In genomic region chr1:165842363-165843129, GRCh38 we compare ENCODE assay signal across 8 cellular contexts. TPM values are rescaled to one million over a fixed set of nuclear protein-coding genes. Genes with fewer than 3 reads are reported as not detected.
DNase-seq lines count a peak whose midpoint lies in the region; ATAC-seq and TF ChIP-seq lines count a peak whose summit lies in the region.

No MANE protein-coding gene starts in this region.

- ATAC-seq in GM21390 (IDR thresholded peaks at IDR 0.05; ENCODE audit: unreplicated experiment) (peak; percentile 55), mucosa of descending colon (peak; percentile 88), HG03280 (IDR thresholded peaks at IDR 0.05; ENCODE audit: unreplicated experiment) (no peak)

- H3K9me3 ChIP-seq in KOPT-K1 (ENCODE audit: insufficient read depth, low read length, poor library complexity, severe bottlenecking) (no peaks in the 10 kb centered on the region), mucosa of descending colon (no peaks in the 10 kb centered on the region)

- peak overlapping the region; percentile 96 for H3K27ac ChIP-seq in KOPT-K1 (ENCODE audit: low read depth, low read length, poor library complexity, severe bottlenecking)

- no peak overlapping the region for H3K4me3 ChIP-seq in mucosa of descending colon

- in situ Hi-C loops in G401 (cut with HindIII; ENCODE audit: low sequenced_read_pairs), result no loop called here

- DNase-seq in G401 (ENCODE audit: low spot score), result peak; percentile 44
- no peak for DNase-seq in activated T-helper 1 cell treated with anti-CD3 and anti-CD28 coated beads, Interleukin-12 subunit alpha, Interleukin-12 subunit beta, Interleukin-2, Interleukin-4 antibody, amounts not matched to agents 30 ng/mL and 10 ng/mL and 1 ng/mL, durations not matched to agents 14 hours and 24 hours and 36 hours (ENCODE audit: low spot score)
- DNase-seq in mucosa of descending colon, result no peak
- DNase-seq in activated CD8-positive, alpha-beta memory T cell treated with anti-CD3 and anti-CD28 coated beads for 24 hours, result no peak
- DNase-seq in NCI-H128 (lab: John Stamatoyannopoulos, UW; ENCODE audit: unreplicated experiment), result no peak

- H3K4me3 Mint-ChIP-seq in activated T-helper 1 cell treated with anti-CD3 and anti-CD28 coated beads, Interleukin-12 subunit alpha, Interleukin-12 subunit beta, Interleukin-2, Interleukin-4 antibody, amounts not matched to agents 30 ng/mL and 10 ng/mL and 1 ng/mL, durations not matched to agents 14 hours and 24 hours and 36 hours, result peak overlapping the region; percentile 58

- peaks cover 63% of the 10 kb centered on the region for H3K4me1 Mint-ChIP-seq in activated T-helper 1 cell treated with anti-CD3 and anti-CD28 coated beads, Interleukin-12 subunit alpha, Interleukin-12 subunit beta, Interleukin-2, Interleukin-4 antibody, amounts not matched to agents 30 ng/mL and 10 ng/mL and 1 ng/mL, durations not matched to agents 14 hours and 24 hours and 36 hours (ENCODE audit: low read depth)

- no peak for TF ChIP-seq CTCF in mucosa of descending colon (IDR thresholded peaks at IDR 0.05)

- intact Hi-C loops in activated T-helper 1 cell treated with anti-CD3 and anti-CD28 coated beads, Interleukin-12 subunit alpha, Interleukin-12 subunit beta, Interleukin-2, Interleukin-4 antibody, amounts not matched to agents 30 ng/mL and 10 ng/mL and 1 ng/mL, durations not matched to agents 14 hours and 24 hours and 36 hours (cut with micrococcal nuclease), result no loop called here
- intact Hi-C loops in mucosa of descending colon (cut with DNase I, micrococcal nuclease), result no loop called here

- peaks cover 16% of the 10 kb centered on the region for H3K4me1 ChIP-seq in mucosa of descending colon (ENCODE audit: low read depth)

- H3K36me3 Mint-ChIP-seq in activated T-helper 1 cell treated with anti-CD3 and anti-CD28 coated beads, Interleukin-12 subunit alpha, Interleukin-12 subunit beta, Interleukin-2, Interleukin-4 antibody, amounts not matched to agents 30 ng/mL and 10 ng/mL and 1 ng/mL, durations not matched to agents 14 hours and 24 hours and 36 hours (ENCODE audit: low read depth), result peaks cover 15% of the 10 kb centered on the region

- no peaks in the 10 kb centered on the region for H3K9me3 Mint-ChIP-seq in activated T-helper 1 cell treated with anti-CD3 and anti-CD28 coated beads, Interleukin-12 subunit alpha, Interleukin-12 subunit beta, Interleukin-2, Interleukin-4 antibody, amounts not matched to agents 30 ng/mL and 10 ng/mL and 1 ng/mL, durations not matched to agents 14 hours and 24 hours and 36 hours

- no peaks in the 10 kb centered on the region for H3K27me3 Mint-ChIP-seq in activated T-helper 1 cell treated with anti-CD3 and anti-CD28 coated beads, Interleukin-12 subunit alpha, Interleukin-12 subunit beta, Interleukin-2, Interleukin-4 antibody, amounts not matched to agents 30 ng/mL and 10 ng/mL and 1 ng/mL, durations not matched to agents 14 hours and 24 hours and 36 hours (ENCODE audit: insufficient read depth)

- H3K27ac Mint-ChIP-seq in activated T-helper 1 cell treated with anti-CD3 and anti-CD28 coated beads, Interleukin-12 subunit alpha, Interleukin-12 subunit beta, Interleukin-2, Interleukin-4 antibody, amounts not matched to agents 30 ng/mL and 10 ng/mL and 1 ng/mL, durations not matched to agents 14 hours and 24 hours and 36 hours, result peak overlapping the region; percentile 29

- H3K36me3 ChIP-seq in KOPT-K1 (ENCODE audit: insufficient read depth, low read length) (peaks cover 8% of the 10 kb centered on the region; the same call in 1 of the 2 replicates), mucosa of descending colon (ENCODE audit: low read depth) (no peaks in the 10 kb centered on the region)

RNA-seq across cellular contexts. Expression of gene UCK2, which starts 15.1 kb away (rescaled TPM):
- 112 and 125 TPM in 2 replicates for total RNA-seq in G401 (2014; rRNA removed; shearing (Covaris generic))
- total RNA-seq in activated T-helper 1 cell treated with anti-CD3 and anti-CD28 coated beads, Interleukin-12 subunit alpha, Interleukin-12 subunit beta, Interleukin-2, Interleukin-4 antibody, amounts not matched to agents 30 ng/mL and 10 ng/mL and 1 ng/mL, durations not matched to agents 14 hours and 24 hours and 36 hours, result 109 and 112 TPM in 2 replicates
- total RNA-seq in mucosa of descending colon, result 10 to 100 TPM; 41.6 to 86.5 (median 51.8) TPM
